In the genomic region with DNA sequence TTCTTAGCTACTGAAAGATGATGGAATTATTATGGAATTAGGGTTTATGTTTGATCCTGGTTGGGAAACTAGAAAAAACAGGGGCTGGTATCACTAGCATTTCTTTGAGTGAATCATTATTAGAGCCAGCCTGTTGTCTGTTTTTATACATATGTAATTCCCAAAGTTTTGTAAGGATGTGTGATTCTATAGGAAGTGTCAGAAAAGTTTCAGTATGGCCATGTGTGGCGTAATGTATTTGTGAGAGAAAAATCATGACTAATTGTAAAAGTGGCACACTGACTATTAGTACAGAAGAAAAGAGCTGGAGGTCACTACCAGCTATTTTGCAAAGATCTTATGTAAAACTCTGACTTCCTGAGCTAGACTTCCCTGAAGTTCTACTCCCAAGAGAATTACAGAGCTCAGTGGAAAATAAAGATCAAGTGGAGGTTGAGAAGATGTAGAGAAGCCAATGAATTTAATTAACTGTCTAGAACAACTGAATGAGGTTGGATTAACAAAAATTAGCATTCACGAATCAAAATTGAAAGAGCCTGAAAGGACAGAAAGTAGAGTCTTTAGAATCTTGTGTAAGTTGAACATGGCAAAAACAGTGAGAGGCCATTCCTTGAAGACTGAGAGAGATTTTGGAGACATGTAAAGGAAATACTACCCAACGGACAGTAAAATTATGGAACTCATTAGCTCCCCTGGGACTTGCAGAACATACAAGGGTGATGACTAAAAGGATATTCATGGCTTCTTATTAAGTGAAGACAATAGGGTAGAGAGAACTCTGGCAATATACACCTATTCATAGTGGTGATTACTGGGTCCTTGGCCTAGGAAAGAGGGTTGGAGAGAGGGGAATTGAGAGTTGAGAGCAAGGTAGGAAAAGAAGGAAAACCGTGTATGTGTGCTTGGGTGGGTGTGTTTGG, we compare ENCODE assay signal across 25 cellular contexts. TPM values are rescaled to one million over a fixed set of nuclear protein-coding genes. Genes with fewer than 3 reads are reported as not detected.
DNase-seq lines count a peak whose midpoint lies in the region; ATAC-seq and TF ChIP-seq lines count a peak whose summit lies in the region.
"Had no signal": no experiment of that assay in that cellular context is flagged by ENCODE, and none has a peak within 500 bp of the region (broad histone marks: within the 10 kb centered on the region; RNA-seq: fewer than 3 reads in every experiment).

No MANE protein-coding gene starts in this region.

- H3K27me3 Mint-ChIP-seq in MCF 10A (ENCODE audit: insufficient read depth, unreplicated experiment): no peaks in the 10 kb centered on the region

- TF ChIP-seq CTCF in MCF 10A (IDR thresholded peaks at IDR 0.05; ENCODE audit: unreplicated experiment): no peak
- TF ChIP-seq CTCF in breast epithelium (IDR thresholded peaks at IDR 0.05): no peak
- no peak for TF ChIP-seq CTCF in RWPE2 (IDR thresholded peaks at IDR 0.05; ENCODE audit: poor library complexity, severe bottlenecking)
- no peak for TF ChIP-seq CTCF in fibroblast of mammary gland (conservative IDR thresholded peaks at IDR 0.05; ENCODE audit: control insufficient read depth, insufficient read depth, low read depth, low read length)

- DNase-seq in MCF 10A (ENCODE audit: unreplicated experiment) (peak; percentile 42), breast epithelium (ENCODE audit: low spot score in 2 of 2) (no peak), RWPE2 (ENCODE audit: low spot score) (no peak), fibroblast of mammary gland (ENCODE audit: low read depth) (peak; percentile 77), NCI-H1930 (lab: John Stamatoyannopoulos, UW) (no peak), UCSD-AML1 (lab: John Stamatoyannopoulos, UW; ENCODE audit: unreplicated experiment) (no peak)
- no peak for DNase-seq in activated CD8-positive, alpha-beta memory T cell treated with anti-CD3 and anti-CD28 coated beads, Interleukin-2, amount 50 U/mL, for 4 hours
- DNase-seq: activated CD8-positive, alpha-beta T cell treated with anti-CD3 and anti-CD28 coated beads, Interleukin-2, amount 10 ng/mL, durations not matched to agents 7 days and 5 days; activated T-cell treated with anti-CD3 and anti-CD28 coated beads, Interleukin-2, amount 50 U/mL, for 4 hours; cortex of kidney; left cardiac atrium; mesendoderm; naive thymus-derived CD4-positive, alpha-beta T cell; NCI-H1048; NCI-H2107; SJCRH30; stimulated activated CD4-positive, alpha-beta T cell treated with anti-CD3 and anti-CD28 coated beads, Interleukin-4, amount 100 ng/mL, for 24 hours; stomach had no signal

- H3K27ac ChIP-seq in breast epithelium: no peak overlapping the region
- H3K27ac ChIP-seq in RWPE2 (ENCODE audit: poor library complexity, severe bottlenecking): peak overlapping the region; percentile 97
- H3K27ac ChIP-seq: parathyroid adenoma, SJCRH30, stomach had no signal

- ATAC-seq in RWPE2 (ENCODE audit: low read depth) (0 out of 3 replicates have a peak, but pooled peaks have one; percentile 4), GM19467 (IDR thresholded peaks at IDR 0.05; ENCODE audit: unreplicated experiment) (no peak)
- ATAC-seq: activated CD8-positive, alpha-beta T cell treated with anti-CD3 and anti-CD28 coated beads, Interleukin-2, amount 10 ng/mL, durations not matched to agents 7 days and 5 days; activated naive CD4-positive, alpha-beta T cell treated with anti-CD3 and anti-CD28 coated beads, Interleukin-2, amount 50 U/mL, for 72 hours; activated T-cell treated with anti-CD3 and anti-CD28 coated beads, Interleukin-2, amount 50 U/mL, for 4 hours; K562; left cardiac atrium; naive thymus-derived CD4-positive, alpha-beta T cell had no signal

- H3K36me3 ChIP-seq in breast epithelium: no peaks in the 10 kb centered on the region
- no peaks in the 10 kb centered on the region for H3K36me3 ChIP-seq in RWPE2 (ENCODE audit: low read depth)
- H3K36me3 ChIP-seq: SJCRH30, stomach had no signal

- BruUV-seq in MCF 10A (replicated peaks; lab: Mats Ljungman, UMichigan): no TSS peak

- POLR2A ChIA-PET in MCF 10A (lab: Yijun Ruan, JAX): interaction anchor here (0.5 to 1.4 kb wide), 5 partner anchors 10 to 847 kb away, joined by 3 to 6 read pairs (median 4); no protein-coding TSS in a partner anchor

- H3K9me3 Mint-ChIP-seq in MCF 10A (ENCODE audit: unreplicated experiment): peaks cover 12% of the 10 kb centered on the region
- H3K9me3 Mint-ChIP-seq: activated T-cell treated with anti-CD3 and anti-CD28 coated beads, Interleukin-2, amount 50 U/mL, for 4 hours had no signal

- H3K27me3 ChIP-seq in breast epithelium (no peaks in the 10 kb centered on the region), RWPE2 (ENCODE audit: insufficient read depth, poor library complexity, severe bottlenecking) (no peaks in the 10 kb centered on the region)
- H3K27me3 ChIP-seq: SJCRH30, stomach had no signal

- H3K4me1 ChIP-seq in breast epithelium (no peaks in the 10 kb centered on the region), RWPE2 (ENCODE audit: insufficient read depth, poor library complexity, severe bottlenecking) (peaks cover 45% of the 10 kb centered on the region)
- H3K4me1 ChIP-seq: stomach had no signal

- H3K4me3 ChIP-seq in breast epithelium: no peak overlapping the region
- H3K4me3 ChIP-seq in RWPE2 (ENCODE audit: severe bottlenecking): no peak overlapping the region
- H3K4me3 ChIP-seq in fibroblast of mammary gland (ENCODE audit: control insufficient read depth, low read depth, low read length): no peak overlapping the region
- H3K4me3 ChIP-seq: K562, SJCRH30, skin epidermis, stomach had no signal

- peak overlapping the region; percentile 90 for H3K27ac Mint-ChIP-seq in MCF 10A (ENCODE audit: low read depth, unreplicated experiment)
- H3K27ac Mint-ChIP-seq: activated CD8-positive, alpha-beta T cell treated with anti-CD3 and anti-CD28 coated beads, Interleukin-2, amount 10 ng/mL, durations not matched to agents 7 days and 5 days; activated naive CD4-positive, alpha-beta T cell treated with anti-CD3 and anti-CD28 coated beads, Interleukin-2, amount 50 U/mL, for 72 hours; naive thymus-derived CD4-positive, alpha-beta T cell had no signal

- CTCF ChIA-PET in MCF 10A (lab: Yijun Ruan, JAX): interaction anchor here (0.6 to 1.5 kb wide), 5 partner anchors 118 to 1186 kb away, joined by 3 to 5 read pairs (median 4); no protein-coding TSS in a partner anchor

- no peaks in the 10 kb centered on the region for H3K36me3 Mint-ChIP-seq in MCF 10A (ENCODE audit: insufficient read depth, unreplicated experiment)
- H3K36me3 Mint-ChIP-seq: activated naive CD4-positive, alpha-beta T cell treated with anti-CD3 and anti-CD28 coated beads, Interleukin-2, amount 50 U/mL, for 72 hours had no signal

- intact Hi-C loops in MCF 10A (cut with micrococcal nuclease): loop anchor here (10.0 kb wide), 1 partner anchor 342 kb away; no protein-coding TSS in a partner anchor
- intact Hi-C loops in breast epithelium (cut with DNase I; ENCODE audit: low total_unique reads): no loop called here

- no peak for TF ChIP-seq POLR2A in breast epithelium (IDR thresholded peaks at IDR 0.05)

- no peak overlapping the region for H3K4me3 Mint-ChIP-seq in MCF 10A (ENCODE audit: unreplicated experiment)
- H3K4me3 Mint-ChIP-seq: activated CD8-positive, alpha-beta T cell treated with anti-CD3 and anti-CD28 coated beads, Interleukin-2, amount 10 ng/mL, durations not matched to agents 7 days and 5 days; activated T-cell treated with anti-CD3 and anti-CD28 coated beads, Interleukin-2, amount 50 U/mL, for 4 hours; naive thymus-derived CD4-positive, alpha-beta T cell had no signal

- H3K9me3 ChIP-seq in breast epithelium: no peaks in the 10 kb centered on the region
- no peaks in the 10 kb centered on the region for H3K9me3 ChIP-seq in RWPE2 (ENCODE audit: severe bottlenecking)
- H3K9me3 ChIP-seq: SJCRH30, stomach had no signal

- H3K4me1 Mint-ChIP-seq in MCF 10A (ENCODE audit: insufficient read depth, unreplicated experiment): peaks cover 50% of the 10 kb centered on the region

RNA-seq across cellular contexts. Expression of a gene that starts 12.5 kb away (rescaled TPM):
- total RNA-seq in MCF 10A (2022) (1.3 and 2.9 TPM in 2 replicates), breast epithelium (1 to 10 TPM in 1 of 3 donors, under 1 TPM in 2; 0.16 to 1.8 (median 0.66) TPM)
- total RNA-seq: activated CD8-positive, alpha-beta T cell treated with anti-CD3 and anti-CD28 coated beads, Interleukin-2, amount 10 ng/mL, durations not matched to agents 7 days and 5 days; activated naive CD4-positive, alpha-beta T cell treated with anti-CD3 and anti-CD28 coated beads, Interleukin-2, amount 50 U/mL, for 72 hours; OCI-LY7; T-helper 2 cell treated with Interferon-gamma antibody and Interleukin-4, amounts not matched to agents 100 ng/mL and 5 ng/mL, for 36 hours had no signal

Comparison
In these comparisons a context has a peak if more than half of its experiments do, and no peak if none do; other contexts are left out.
1. DNase-seq: peak in MCF 10A (single experiment) and fibroblast of mammary gland (single experiment); none in breast epithelium (0 of 2), RWPE2 (single experiment), NCI-H1930 (0 of 2), UCSD-AML1 (single experiment) and activated CD8-positive, alpha-beta memory T cell treated with anti-CD3 and anti-CD28 coated beads, Interleukin-2, amount 50 U/mL, for 4 hours (single experiment).